In genomic region chr4:39978378-39978775, GRCh38 we compare ENCODE assay signal across 8 cellular contexts. TPM values are rescaled to one million over a fixed set of nuclear protein-coding genes. Genes with fewer than 3 reads are reported as not detected.
DNase-seq lines count a peak whose midpoint lies in the region; TF ChIP-seq lines count a peak whose summit lies in the region.

No MANE protein-coding gene starts in this region.

- DNase-seq in BE2C = no peak
- no peak for DNase-seq in MM.1S
- DNase-seq in nephron progenitor cell = no peak
- DNase-seq in NCI-H2227 (lab: John Stamatoyannopoulos, UW; ENCODE audit: unreplicated experiment) = no peak
- DNase-seq in GF-D8 (lab: John Stamatoyannopoulos, UW) = no peak
- DNase-seq in UCSD-AML1 (lab: John Stamatoyannopoulos, UW; ENCODE audit: unreplicated experiment) = no peak
- no peak for DNase-seq in HPDE6-E6E7 (ENCODE audit: extremely low spot score)

- peak overlapping the region; percentile 96 for H2AFZ ChIP-seq in MM.1S (ENCODE audit: low read length)

- H3K36me3 ChIP-seq in BE2C = peaks cover 33% of the 10 kb centered on the region
- no peaks in the 10 kb centered on the region for H3K36me3 ChIP-seq in MM.1S (replicated peaks; ENCODE audit: insufficient read depth, low read length)
- H3K36me3 ChIP-seq in duodenal mucosa (ENCODE audit: control insufficient read depth in 1 of 2, insufficient read depth in 2 of 2, low read length in 2 of 2) = peaks cover 6 to 12% of the 10 kb centered on the region in 2 donors

- H3K27me3 Mint-ChIP-seq in nephron progenitor cell (ENCODE audit: low read depth, poor library complexity) = no peaks in the 10 kb centered on the region

- TF ChIP-seq CTCF in BE2C (IDR thresholded peaks at IDR 0.05; ENCODE audit: low read depth, low read length) (no peak), MM.1S (IDR thresholded peaks at IDR 0.05; ENCODE audit: low read length) (no peak), nephron progenitor cell (IDR thresholded peaks at IDR 0.05) (no peak)

- H3K9me3 ChIP-seq in BE2C (no peaks in the 10 kb centered on the region), MM.1S (replicated peaks; ENCODE audit: insufficient read depth, low read length) (no peaks in the 10 kb centered on the region), duodenal mucosa (ENCODE audit: control insufficient read depth in 1 of 2, low read length in 2 of 2) (no peaks in the 10 kb centered on the region)

- H3K36me3 Mint-ChIP-seq in nephron progenitor cell (ENCODE audit: low read depth) = peaks cover 29% of the 10 kb centered on the region

- H3K9ac ChIP-seq in MM.1S (ENCODE audit: low read length) (peak overlapping the region; percentile 52), duodenal mucosa (ENCODE audit: low read depth in 1 of 2, low read length in 2 of 2) (peak overlapping the region; percentile 68 to 71)

- peak overlapping the region; percentile 88 for H3K4me3 Mint-ChIP-seq in nephron progenitor cell

- H3K27ac Mint-ChIP-seq in nephron progenitor cell = peak overlapping the region; percentile 96

- H3K4me2 ChIP-seq in MM.1S (ENCODE audit: low read depth, low read length) = peak overlapping the region; percentile 78

- H3K9me2 ChIP-seq in MM.1S (replicated peaks; ENCODE audit: insufficient read depth, low read length) = no peaks in the 10 kb centered on the region

- peaks cover 10% of the 10 kb centered on the region for H3K9me3 Mint-ChIP-seq in nephron progenitor cell

- H3K4me3 ChIP-seq in BE2C (ENCODE audit: low read depth, low read length) (peak overlapping the region; percentile 62), MM.1S (ENCODE audit: low read length) (peak overlapping the region; percentile 45), duodenal mucosa (ENCODE audit: low read depth in 1 of 2, low read length in 2 of 2) (peak overlapping the region; percentile 77 to 85)

- H3K27ac ChIP-seq in MM.1S (ENCODE audit: low read length) (no peak overlapping the region; the same call in 1 of the 2 replicates), duodenal mucosa (ENCODE audit: low read depth, low read length) (peak overlapping the region; percentile 36)

- H3K27me3 ChIP-seq in BE2C (no peaks in the 10 kb centered on the region), MM.1S (replicated peaks; ENCODE audit: insufficient read depth, low read length) (no peaks in the 10 kb centered on the region), duodenal mucosa (ENCODE audit: control insufficient read depth in 1 of 2, insufficient read depth in 2 of 2, low read length in 2 of 2) (no peaks in the 10 kb centered on the region)

- H3K4me1 ChIP-seq in BE2C (no peaks in the 10 kb centered on the region), MM.1S (ENCODE audit: low read length) (peaks cover 11% of the 10 kb centered on the region; the same call in 1 of the 2 replicates), duodenal mucosa (ENCODE audit: control insufficient read depth in 1 of 2, insufficient read depth in 2 of 2, low read length in 2 of 2) (peaks cover 11% of the 10 kb centered on the region in 2 donors)

- peaks cover 9% of the 10 kb centered on the region; the same call in 1 of the 2 replicates for H3F3A ChIP-seq in MM.1S (ENCODE audit: insufficient read depth, low read length)

- H3K4me1 Mint-ChIP-seq in nephron progenitor cell = peaks cover 23% of the 10 kb centered on the region

- H4K20me1 ChIP-seq in MM.1S (ENCODE audit: insufficient read depth, low read length) = peaks cover 4% of the 10 kb centered on the region

- peaks cover 39% of the 10 kb centered on the region for H3K79me2 ChIP-seq in MM.1S (ENCODE audit: low read length)

RNA-seq across cellular contexts. Expression of gene PDS5A, which starts 0.7 kb away (rescaled TPM):
- polyA plus RNA-seq in BE2C (2012; ENCODE audit: insufficient read depth, insufficient read length, low read depth) = 28.3 TPM
